In the genomic region with DNA sequence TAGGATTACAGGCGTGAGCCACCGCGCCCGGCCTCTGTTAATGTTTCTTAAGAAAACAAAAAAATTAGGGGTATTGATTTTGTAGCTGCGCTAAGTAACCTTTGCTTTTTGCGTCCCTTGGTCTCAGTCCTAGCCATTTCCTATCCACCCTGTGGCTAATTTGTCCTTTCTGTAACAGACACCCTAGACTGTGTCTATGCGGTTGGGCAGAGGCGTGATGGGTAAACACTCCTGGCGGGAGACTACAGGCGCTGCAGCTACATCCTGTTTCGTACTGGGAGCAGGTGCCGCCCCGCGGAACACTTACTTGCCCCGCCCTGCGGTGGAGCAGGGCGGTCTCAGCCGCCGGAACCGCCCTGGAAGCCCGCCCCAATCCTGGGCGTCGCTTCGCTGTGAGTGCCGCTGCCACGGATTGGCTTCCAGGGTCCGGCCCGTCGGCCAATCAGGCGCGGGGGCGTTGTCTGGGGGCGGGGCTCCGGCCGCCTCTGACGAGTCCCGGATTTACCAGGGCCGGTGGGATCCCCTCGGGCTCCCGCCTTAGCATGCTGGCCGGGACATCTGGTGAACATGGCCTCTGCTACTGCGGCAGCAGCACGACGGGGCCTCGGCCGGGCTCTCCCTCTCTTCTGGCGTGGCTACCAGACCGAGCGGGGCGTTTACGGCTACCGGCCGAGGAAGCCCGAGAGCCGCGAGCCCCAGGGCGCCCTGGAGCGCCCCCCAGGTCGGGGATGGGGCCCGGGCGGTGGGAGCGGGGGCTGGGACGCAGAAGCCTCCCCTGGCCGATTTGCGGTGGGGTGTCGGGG, we compare ENCODE assay signal across 1 cellular context.
TF ChIP-seq lines count a peak whose summit lies in the region.

Gene DHTKD1, plus strand, starts transcription at position 488 of the 803 bp plus-strand sequence. Its CDS starts 80 bp downstream, at position 568.

TF ChIP-seq in HEK293, 187 proteins besides CTCF, POLR2A, EP300 and RAD21 (continued from another document and continues in another):
- TF ChIP-seq KLF7 (tag by site-specific recombination; IDR thresholded peaks at IDR 0.05; ENCODE audit: borderline replicate concordance) (0 out of 2 replicates have a peak, but pooled peaks have one; percentile 42), ZNF19 (tag by site-specific recombination; IDR thresholded peaks at IDR 0.05; ENCODE audit: low read depth) (no peak), ZBTB1 (tag by site-specific recombination; IDR thresholded peaks at IDR 0.05) (peak; percentile 95), SP2 (tag by site-specific recombination; IDR thresholded peaks at IDR 0.05) (peak; percentile 100), ZFHX2 (tag by site-specific recombination; conservative IDR thresholded peaks at IDR 0.05) (peak; percentile 60), ZNF2 (tag by site-specific recombination; IDR thresholded peaks at IDR 0.05) (0 out of 2 replicates have a peak, but pooled peaks have one; percentile 15), ZNF221 (tag by site-specific recombination; IDR thresholded peaks at IDR 0.05; ENCODE audit: borderline replicate concordance) (no peak), ZNF529 (tag by site-specific recombination; IDR thresholded peaks at IDR 0.05; ENCODE audit: insufficient replicate concordance) (no peak), ZNF626 (tag by site-specific recombination; IDR thresholded peaks at IDR 0.05) (no peak), YY1 (tag by site-specific recombination; IDR thresholded peaks at IDR 0.05) (peak; percentile 85), ZNF416 (tag by site-specific recombination; IDR thresholded peaks at IDR 0.05) (no peak), ZBTB11 (tag by site-specific recombination; conservative IDR thresholded peaks at IDR 0.05; ENCODE audit: low read depth) (peak; percentile 70), ZNF76 (tag by site-specific recombination; IDR thresholded peaks at IDR 0.05; ENCODE audit: borderline replicate concordance, low read depth) (peak; percentile 89), MZF1 (tag by site-specific recombination; IDR thresholded peaks at IDR 0.05; ENCODE audit: borderline replicate concordance) (peak; percentile 58; the same call in 1 of the 2 replicates), ZNF394 (tag by site-specific recombination; IDR thresholded peaks at IDR 0.05; ENCODE audit: borderline replicate concordance) (no peak), ZNF112 (tag by site-specific recombination; IDR thresholded peaks at IDR 0.05) (no peak), ZNF791 (tag by site-specific recombination; IDR thresholded peaks at IDR 0.05) (no peak), ZNF214 (tag by site-specific recombination; IDR thresholded peaks at IDR 0.05; ENCODE audit: borderline replicate concordance) (no peak), ZNF350 (tag by site-specific recombination; IDR thresholded peaks at IDR 0.05) (no peak), SCRT2 (tag by site-specific recombination; IDR thresholded peaks at IDR 0.05) (no peak), ZNF792 (tag by site-specific recombination; IDR thresholded peaks at IDR 0.05) (no peak), ZNF521 (tag by site-specific recombination; IDR thresholded peaks at IDR 0.05) (no peak), OSR2 (tag by site-specific recombination; IDR thresholded peaks at IDR 0.05) (peak; percentile 58), HOXD13 (CRISPR knock-in tag; IDR thresholded peaks at IDR 0.05; ENCODE audit: borderline replicate concordance) (no peak), AEBP2 (tag by site-specific recombination; IDR thresholded peaks at IDR 0.05; ENCODE audit: borderline replicate concordance) (no peak), ZNF138 (tag by site-specific recombination; IDR thresholded peaks at IDR 0.05; ENCODE audit: borderline replicate concordance) (no peak), ZBTB48 (tag by site-specific recombination; IDR thresholded peaks at IDR 0.05) (no peak), MEIS1 (CRISPR knock-in tag; IDR thresholded peaks at IDR 0.05; ENCODE audit: borderline replicate concordance) (no peak), ZNF785 (tag by site-specific recombination; IDR thresholded peaks at IDR 0.05) (0 out of 2 replicates have a peak, but pooled peaks have one; percentile 2), ZNF239 (tag by site-specific recombination; IDR thresholded peaks at IDR 0.05) (no peak), PBX3 (CRISPR knock-in tag; IDR thresholded peaks at IDR 0.05) (no peak)
- TF ChIP-seq, protein P1, sequence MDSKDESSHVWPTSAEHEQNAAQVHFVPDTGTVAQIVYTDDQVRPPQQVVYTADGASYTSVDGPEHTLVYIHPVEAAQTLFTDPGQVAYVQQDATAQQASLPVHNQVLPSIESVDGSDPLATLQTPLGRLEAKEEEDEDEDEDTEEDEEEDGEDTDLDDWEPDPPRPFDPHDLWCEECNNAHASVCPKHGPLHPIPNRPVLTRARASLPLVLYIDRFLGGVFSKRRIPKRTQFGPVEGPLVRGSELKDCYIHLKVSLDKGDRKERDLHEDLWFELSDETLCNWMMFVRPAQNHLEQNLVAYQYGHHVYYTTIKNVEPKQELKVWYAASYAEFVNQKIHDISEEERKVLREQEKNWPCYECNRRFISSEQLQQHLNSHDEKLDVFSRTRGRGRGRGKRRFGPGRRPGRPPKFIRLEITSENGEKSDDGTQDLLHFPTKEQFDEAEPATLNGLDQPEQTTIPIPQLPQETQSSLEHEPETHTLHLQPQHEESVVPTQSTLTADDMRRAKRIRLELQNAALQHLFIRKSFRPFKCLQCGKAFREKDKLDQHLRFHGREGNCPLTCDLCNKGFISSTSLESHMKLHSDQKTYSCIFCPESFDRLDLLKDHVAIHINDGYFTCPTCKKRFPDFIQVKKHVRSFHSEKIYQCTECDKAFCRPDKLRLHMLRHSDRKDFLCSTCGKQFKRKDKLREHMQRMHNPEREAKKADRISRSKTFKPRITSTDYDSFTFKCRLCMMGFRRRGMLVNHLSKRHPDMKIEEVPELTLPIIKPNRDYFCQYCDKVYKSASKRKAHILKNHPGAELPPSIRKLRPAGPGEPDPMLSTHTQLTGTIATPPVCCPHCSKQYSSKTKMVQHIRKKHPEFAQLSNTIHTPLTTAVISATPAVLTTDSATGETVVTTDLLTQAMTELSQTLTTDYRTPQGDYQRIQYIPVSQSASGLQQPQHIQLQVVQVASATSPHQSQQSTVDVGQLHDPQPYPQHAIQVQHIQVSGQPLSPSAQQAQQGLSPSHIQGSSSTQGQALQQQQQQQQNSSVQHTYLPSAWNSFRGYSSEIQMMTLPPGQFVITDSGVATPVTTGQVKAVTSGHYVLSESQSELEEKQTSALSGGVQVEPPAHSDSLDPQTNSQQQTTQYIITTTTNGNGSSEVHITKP (tag by site-specific recombination; IDR thresholded peaks at IDR 0.05) = peak; percentile 50; the same call in 1 of the 2 replicates
- TF ChIP-seq, protein P2, sequence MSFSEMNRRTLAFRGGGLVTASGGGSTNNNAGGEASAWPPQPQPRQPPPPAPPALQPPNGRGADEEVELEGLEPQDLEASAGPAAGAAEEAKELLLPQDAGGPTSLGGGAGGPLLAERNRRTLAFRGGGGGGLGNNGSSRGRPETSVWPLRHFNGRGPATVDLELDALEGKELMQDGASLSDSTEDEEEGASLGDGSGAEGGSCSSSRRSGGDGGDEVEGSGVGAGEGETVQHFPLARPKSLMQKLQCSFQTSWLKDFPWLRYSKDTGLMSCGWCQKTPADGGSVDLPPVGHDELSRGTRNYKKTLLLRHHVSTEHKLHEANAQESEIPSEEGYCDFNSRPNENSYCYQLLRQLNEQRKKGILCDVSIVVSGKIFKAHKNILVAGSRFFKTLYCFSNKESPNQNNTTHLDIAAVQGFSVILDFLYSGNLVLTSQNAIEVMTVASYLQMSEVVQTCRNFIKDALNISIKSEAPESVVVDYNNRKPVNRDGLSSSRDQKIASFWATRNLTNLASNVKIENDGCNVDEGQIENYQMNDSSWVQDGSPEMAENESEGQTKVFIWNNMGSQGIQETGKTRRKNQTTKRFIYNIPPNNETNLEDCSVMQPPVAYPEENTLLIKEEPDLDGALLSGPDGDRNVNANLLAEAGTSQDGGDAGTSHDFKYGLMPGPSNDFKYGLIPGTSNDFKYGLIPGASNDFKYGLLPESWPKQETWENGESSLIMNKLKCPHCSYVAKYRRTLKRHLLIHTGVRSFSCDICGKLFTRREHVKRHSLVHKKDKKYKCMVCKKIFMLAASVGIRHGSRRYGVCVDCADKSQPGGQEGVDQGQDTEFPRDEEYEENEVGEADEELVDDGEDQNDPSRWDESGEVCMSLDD (tag by site-specific recombination; IDR thresholded peaks at IDR 0.05) = peak; percentile 26; the same call in 1 of the 2 replicates
- TF ChIP-seq, protein P3, sequence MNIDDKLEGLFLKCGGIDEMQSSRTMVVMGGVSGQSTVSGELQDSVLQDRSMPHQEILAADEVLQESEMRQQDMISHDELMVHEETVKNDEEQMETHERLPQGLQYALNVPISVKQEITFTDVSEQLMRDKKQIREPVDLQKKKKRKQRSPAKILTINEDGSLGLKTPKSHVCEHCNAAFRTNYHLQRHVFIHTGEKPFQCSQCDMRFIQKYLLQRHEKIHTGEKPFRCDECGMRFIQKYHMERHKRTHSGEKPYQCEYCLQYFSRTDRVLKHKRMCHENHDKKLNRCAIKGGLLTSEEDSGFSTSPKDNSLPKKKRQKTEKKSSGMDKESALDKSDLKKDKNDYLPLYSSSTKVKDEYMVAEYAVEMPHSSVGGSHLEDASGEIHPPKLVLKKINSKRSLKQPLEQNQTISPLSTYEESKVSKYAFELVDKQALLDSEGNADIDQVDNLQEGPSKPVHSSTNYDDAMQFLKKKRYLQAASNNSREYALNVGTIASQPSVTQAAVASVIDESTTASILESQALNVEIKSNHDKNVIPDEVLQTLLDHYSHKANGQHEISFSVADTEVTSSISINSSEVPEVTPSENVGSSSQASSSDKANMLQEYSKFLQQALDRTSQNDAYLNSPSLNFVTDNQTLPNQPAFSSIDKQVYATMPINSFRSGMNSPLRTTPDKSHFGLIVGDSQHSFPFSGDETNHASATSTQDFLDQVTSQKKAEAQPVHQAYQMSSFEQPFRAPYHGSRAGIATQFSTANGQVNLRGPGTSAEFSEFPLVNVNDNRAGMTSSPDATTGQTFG (tag by site-specific recombination; IDR thresholded peaks at IDR 0.05; ENCODE audit: borderline replicate concordance) = no peak
- TF ChIP-seq, protein P4, sequence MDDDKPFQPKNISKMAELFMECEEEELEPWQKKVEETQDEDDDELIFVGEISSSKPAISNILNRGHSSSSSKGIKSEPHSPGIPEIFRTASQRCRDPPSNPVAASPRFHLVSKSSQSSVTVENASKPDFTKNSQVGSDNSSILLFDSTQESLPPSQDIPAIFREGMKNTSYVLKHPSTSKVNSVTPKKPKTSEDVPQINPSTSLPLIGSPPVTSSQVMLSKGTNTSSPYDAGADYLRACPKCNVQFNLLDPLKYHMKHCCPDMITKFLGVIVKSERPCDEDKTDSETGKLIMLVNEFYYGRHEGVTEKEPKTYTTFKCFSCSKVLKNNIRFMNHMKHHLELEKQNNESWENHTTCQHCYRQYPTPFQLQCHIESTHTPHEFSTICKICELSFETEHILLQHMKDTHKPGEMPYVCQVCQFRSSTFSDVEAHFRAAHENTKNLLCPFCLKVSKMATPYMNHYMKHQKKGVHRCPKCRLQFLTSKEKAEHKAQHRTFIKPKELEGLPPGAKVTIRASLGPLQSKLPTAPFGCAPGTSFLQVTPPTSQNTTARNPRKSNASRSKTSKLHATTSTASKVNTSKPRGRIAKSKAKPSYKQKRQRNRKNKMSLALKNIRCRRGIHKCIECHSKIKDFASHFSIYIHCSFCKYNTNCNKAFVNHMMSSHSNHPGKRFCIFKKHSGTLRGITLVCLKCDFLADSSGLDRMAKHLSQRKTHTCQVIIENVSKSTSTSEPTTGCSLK (tag by site-specific recombination; IDR thresholded peaks at IDR 0.05) = no peak
- TF ChIP-seq, protein P5, sequence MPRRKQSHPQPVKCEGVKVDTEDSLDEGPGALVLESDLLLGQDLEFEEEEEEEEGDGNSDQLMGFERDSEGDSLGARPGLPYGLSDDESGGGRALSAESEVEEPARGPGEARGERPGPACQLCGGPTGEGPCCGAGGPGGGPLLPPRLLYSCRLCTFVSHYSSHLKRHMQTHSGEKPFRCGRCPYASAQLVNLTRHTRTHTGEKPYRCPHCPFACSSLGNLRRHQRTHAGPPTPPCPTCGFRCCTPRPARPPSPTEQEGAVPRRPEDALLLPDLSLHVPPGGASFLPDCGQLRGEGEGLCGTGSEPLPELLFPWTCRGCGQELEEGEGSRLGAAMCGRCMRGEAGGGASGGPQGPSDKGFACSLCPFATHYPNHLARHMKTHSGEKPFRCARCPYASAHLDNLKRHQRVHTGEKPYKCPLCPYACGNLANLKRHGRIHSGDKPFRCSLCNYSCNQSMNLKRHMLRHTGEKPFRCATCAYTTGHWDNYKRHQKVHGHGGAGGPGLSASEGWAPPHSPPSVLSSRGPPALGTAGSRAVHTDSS (tag by site-specific recombination; IDR thresholded peaks at IDR 0.05) = no peak
